ENCODE assay signal across 1 cellular context in the genomic region with DNA sequence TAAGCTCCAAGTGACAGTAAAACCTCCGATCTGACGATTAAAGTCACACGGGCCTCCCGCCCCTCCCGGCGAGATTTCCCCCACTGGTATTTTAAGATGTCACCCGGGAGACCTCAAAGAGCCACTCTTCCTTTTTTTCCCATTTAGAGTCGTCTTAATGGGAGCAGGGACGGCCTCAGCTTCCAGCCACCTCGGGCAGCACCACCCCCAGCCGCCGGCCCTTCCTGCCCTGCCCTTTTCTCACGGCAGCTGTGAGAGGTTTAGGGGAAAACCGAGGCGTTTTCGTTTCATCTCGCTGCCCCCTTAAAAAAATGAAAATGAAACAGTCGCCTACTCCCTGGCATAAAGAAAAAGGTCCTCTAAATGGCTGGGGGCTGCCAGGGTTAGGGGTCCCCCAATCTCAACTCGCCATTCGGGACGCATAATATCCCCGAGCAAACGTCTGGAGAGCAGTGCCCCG.
TF ChIP-seq lines count a peak whose summit lies in the region.

No MANE protein-coding gene starts in this region.

TF ChIP-seq in SK-N-SH, 30 proteins besides CTCF, POLR2A, EP300 and RAD21 (continued from another document):
- TF ChIP-seq ZBTB33 (IDR thresholded peaks at IDR 0.05; ENCODE audit: borderline replicate concordance, low read depth) (no peak), GATA2 (CRISPR knock-in tag; IDR thresholded peaks at IDR 0.05) (no peak), NRF1 (IDR thresholded peaks at IDR 0.05; ENCODE audit: low read depth, low read length) (no peak), RXRA (IDR thresholded peaks at IDR 0.05; ENCODE audit: borderline replicate concordance, low read depth) (no peak), POLR2AphosphoS5 (IDR thresholded peaks at IDR 0.05; ENCODE audit: low read depth, low read length) (no peak), YY1 (IDR thresholded peaks at IDR 0.05; ENCODE audit: low read depth) (no peak), MAX (IDR thresholded peaks at IDR 0.05; ENCODE audit: low read depth) (no peak), RCOR1 (IDR thresholded peaks at IDR 0.05; ENCODE audit: low read length) (no peak), NFIC (IDR thresholded peaks at IDR 0.05; ENCODE audit: borderline replicate concordance) (no peak), TCF12 (IDR thresholded peaks at IDR 0.05) (no peak), MEF2A (IDR thresholded peaks at IDR 0.05; ENCODE audit: borderline replicate concordance, low read depth) (no peak), REST (IDR thresholded peaks at IDR 0.05; ENCODE audit: low read depth, low read length) (no peak), TEAD4 (IDR thresholded peaks at IDR 0.05; ENCODE audit: borderline replicate concordance, insufficient read depth) (no peak), SIN3A (IDR thresholded peaks at IDR 0.05; ENCODE audit: borderline replicate concordance, low read depth, low read length) (no peak), JUND (IDR thresholded peaks at IDR 0.05) (no peak)
- TF ChIP-seq, protein P1, sequence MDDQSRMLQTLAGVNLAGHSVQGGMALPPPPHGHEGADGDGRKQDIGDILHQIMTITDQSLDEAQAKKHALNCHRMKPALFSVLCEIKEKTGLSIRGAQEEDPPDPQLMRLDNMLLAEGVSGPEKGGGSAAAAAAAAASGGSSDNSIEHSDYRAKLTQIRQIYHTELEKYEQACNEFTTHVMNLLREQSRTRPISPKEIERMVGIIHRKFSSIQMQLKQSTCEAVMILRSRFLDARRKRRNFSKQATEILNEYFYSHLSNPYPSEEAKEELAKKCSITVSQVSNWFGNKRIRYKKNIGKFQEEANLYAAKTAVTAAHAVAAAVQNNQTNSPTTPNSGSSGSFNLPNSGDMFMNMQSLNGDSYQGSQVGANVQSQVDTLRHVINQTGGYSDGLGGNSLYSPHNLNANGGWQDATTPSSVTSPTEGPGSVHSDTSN (IDR thresholded peaks at IDR 0.05), result no peak
TF ChIP-seq in SK-N-SH: peak in this region for 0.
